Comparison of ENCODE assay signal across 23 cellular contexts in genomic region chr2:161173541-161174194, GRCh38. TPM values are rescaled to one million over a fixed set of nuclear protein-coding genes. Genes with fewer than 3 reads are reported as not detected.
DNase-seq lines count a peak whose midpoint lies in the region; ATAC-seq lines count a peak whose summit lies in the region.
"Had no signal": no experiment of that assay in that cellular context is flagged by ENCODE, and none has a peak within 500 bp of the region (broad histone marks: within the 10 kb centered on the region; RNA-seq: fewer than 3 reads in every experiment).

No MANE protein-coding gene starts in this region.

- CTCF ChIA-PET in activated CD8-positive, alpha-beta memory T cell treated with anti-CD3 and anti-CD28 coated beads, Interleukin-2, amount 10 ng/mL, durations not matched to agents 7 days and 5 days (lab: Charles Lee), result interaction anchor here (1.0 kb wide), 1 partner anchor 50 kb away, joined by 3 read pairs; no protein-coding TSS in a partner anchor

- H3K36me3 Mint-ChIP-seq in activated CD8-positive, alpha-beta memory T cell treated with anti-CD3 and anti-CD28 coated beads, Interleukin-2, amount 10 ng/mL, durations not matched to agents 7 days and 5 days, result peaks cover 91% of the 10 kb centered on the region
- H3K36me3 Mint-ChIP-seq in stimulated activated effector memory CD8-positive, alpha-beta T cell treated with anti-CD3 and anti-CD28 coated beads, Interleukin-12 subunit alpha, Interleukin-12 subunit beta, amount 100 ng/mL, for 72 hours, result peaks cover 94% of the 10 kb centered on the region

- H3K27me3 Mint-ChIP-seq in activated CD8-positive, alpha-beta memory T cell treated with anti-CD3 and anti-CD28 coated beads, Interleukin-2, amount 10 ng/mL, durations not matched to agents 7 days and 5 days, result no peaks in the 10 kb centered on the region

- H3K9me3 Mint-ChIP-seq in activated CD8-positive, alpha-beta memory T cell treated with anti-CD3 and anti-CD28 coated beads, Interleukin-2, amount 10 ng/mL, durations not matched to agents 7 days and 5 days (ENCODE audit: low read depth), result peaks cover 20% of the 10 kb centered on the region
- H3K9me3 Mint-ChIP-seq in stimulated activated effector memory CD8-positive, alpha-beta T cell treated with anti-CD3 and anti-CD28 coated beads, Interleukin-12 subunit alpha, Interleukin-12 subunit beta, amount 100 ng/mL, for 72 hours, result peaks cover 4% of the 10 kb centered on the region

- peaks cover 78% of the 10 kb centered on the region for H3K4me1 Mint-ChIP-seq in activated CD8-positive, alpha-beta memory T cell treated with anti-CD3 and anti-CD28 coated beads, Interleukin-2, amount 10 ng/mL, durations not matched to agents 7 days and 5 days
- peaks cover 88% of the 10 kb centered on the region for H3K4me1 Mint-ChIP-seq in stimulated activated effector memory CD8-positive, alpha-beta T cell treated with anti-CD3 and anti-CD28 coated beads, Interleukin-12 subunit alpha, Interleukin-12 subunit beta, amount 100 ng/mL, for 72 hours

- peak overlapping the region; percentile 7 for H3K27ac Mint-ChIP-seq in activated CD8-positive, alpha-beta memory T cell treated with anti-CD3 and anti-CD28 coated beads, Interleukin-2, amount 10 ng/mL, durations not matched to agents 7 days and 5 days
- peak overlapping the region; percentile 41 for H3K27ac Mint-ChIP-seq in stimulated activated effector memory CD8-positive, alpha-beta T cell treated with anti-CD3 and anti-CD28 coated beads, Interleukin-12 subunit alpha, Interleukin-12 subunit beta, amount 100 ng/mL, for 72 hours
- H3K27ac Mint-ChIP-seq: mesothelial cell of epicardium had no signal

- H3K4me3 Mint-ChIP-seq in activated CD8-positive, alpha-beta memory T cell treated with anti-CD3 and anti-CD28 coated beads, Interleukin-2, amount 10 ng/mL, durations not matched to agents 7 days and 5 days, result no peak overlapping the region
- H3K4me3 Mint-ChIP-seq in stimulated activated effector memory CD8-positive, alpha-beta T cell treated with anti-CD3 and anti-CD28 coated beads, Interleukin-12 subunit alpha, Interleukin-12 subunit beta, amount 100 ng/mL, for 72 hours, result peak overlapping the region; percentile 44
- H3K4me3 Mint-ChIP-seq: CD14-positive monocyte, mesothelial cell of epicardium had no signal

- DNase-seq in activated CD8-positive, alpha-beta memory T cell treated with anti-CD3 and anti-CD28 coated beads, Interleukin-2, amount 10 ng/mL, durations not matched to agents 7 days and 5 days, result no peak
- no peak for DNase-seq in activated CD8-positive, alpha-beta memory T cell treated with anti-CD3 and anti-CD28 coated beads for 24 hours
- DNase-seq in OCI-M1 (lab: John Stamatoyannopoulos, UW) (peak; percentile 28), ecto neural progenitor cell (ENCODE audit: low spot score) (no peak), HUDEP-2 (lab: John Stamatoyannopoulos, UW; ENCODE audit: unreplicated experiment in 76 of 76) (no peak), NCI-H1048 (lab: John Stamatoyannopoulos, UW) (no peak)
- no peak for DNase-seq in stimulated activated effector memory CD8-positive, alpha-beta T cell treated with anti-CD3 and anti-CD28 coated beads, Interleukin-12 subunit alpha, Interleukin-12 subunit beta, amount 100 ng/mL, for 72 hours (ENCODE audit: low spot score in 2 of 2)
- DNase-seq: activated CD4-positive, CD25-positive, alpha-beta regulatory T cell; activated CD8-positive, alpha-beta memory T cell treated with anti-CD3 and anti-CD28 coated beads, Interleukin-2, amount 50 U/mL, for 4 hours; activated naive CD4-positive, alpha-beta T cell treated with anti-CD3 and anti-CD28 coated beads, Interleukin-2, amount 50 U/mL, for 16 hours; GF-D8; GM23248; head of caudate nucleus; MM.1S; NCI-H187 treated with DMSO at 0.1 percent for 48 hours; NCI-H345; Peyer's patch; stimulated activated CD4-positive, alpha-beta T cell treated with anti-CD3 and anti-CD28 coated beads, Interleukin-2, amount 100 ng/mL, for 48 hours; testis had no signal

- no peak for ATAC-seq in activated CD8-positive, alpha-beta memory T cell treated with anti-CD3 and anti-CD28 coated beads, Interleukin-2, amount 10 ng/mL, durations not matched to agents 7 days and 5 days
- peak; percentile 2 for ATAC-seq in GM19455 (IDR thresholded peaks at IDR 0.05; ENCODE audit: unreplicated experiment)
- no peak for ATAC-seq in stimulated activated effector memory CD8-positive, alpha-beta T cell treated with anti-CD3 and anti-CD28 coated beads, Interleukin-12 subunit alpha, Interleukin-12 subunit beta, amount 100 ng/mL, for 72 hours
- ATAC-seq: left lobe of liver had no signal

RNA-seq across cellular contexts. Expression of gene TANK, which starts 13.4 kb away (rescaled TPM):
- 100 to 1,000 TPM; 133 to 147 TPM for total RNA-seq in activated CD8-positive, alpha-beta memory T cell treated with anti-CD3 and anti-CD28 coated beads, Interleukin-2, amount 10 ng/mL, durations not matched to agents 7 days and 5 days
